10 cellular contexts compared by ENCODE assay signal in the genomic region with DNA sequence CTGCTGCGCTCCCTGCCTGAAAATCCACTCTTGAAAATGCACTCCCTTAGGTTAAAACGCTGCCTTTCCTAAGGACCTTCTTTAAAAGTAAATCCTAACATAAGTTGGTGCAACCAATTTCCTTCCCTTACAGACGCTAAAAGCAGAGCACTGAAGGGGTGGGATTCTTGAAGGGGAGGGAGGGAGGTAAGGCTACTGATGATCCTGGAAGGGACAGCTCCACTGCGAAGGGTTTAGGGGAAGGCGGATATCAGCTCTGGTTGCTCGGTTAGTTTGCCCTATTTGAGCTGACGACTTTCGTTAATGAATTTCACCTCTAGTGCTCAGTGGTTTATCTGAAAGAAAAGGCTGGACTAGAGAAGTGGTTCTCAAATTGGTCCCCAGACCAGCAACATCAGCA. TPM values are rescaled to one million over a fixed set of nuclear protein-coding genes. Genes with fewer than 3 reads are reported as not detected.
DNase-seq lines count a peak whose midpoint lies in the region; ATAC-seq and TF ChIP-seq lines count a peak whose summit lies in the region.
"Had no signal": no experiment of that assay in that cellular context is flagged by ENCODE, and none has a peak within 500 bp of the region (broad histone marks: within the 10 kb centered on the region; RNA-seq: fewer than 3 reads in every experiment).

No MANE protein-coding gene starts in this region.

- peaks cover 21% of the 10 kb centered on the region for H3K27me3 Mint-ChIP-seq in stimulated activated naive CD8-positive, alpha-beta T cell treated with anti-CD3 and anti-CD28 coated beads, Interleukin-15, amount 100 ng/mL, for 72 hours

- H3K27ac Mint-ChIP-seq in stimulated activated naive CD8-positive, alpha-beta T cell treated with anti-CD3 and anti-CD28 coated beads, Interleukin-15, amount 100 ng/mL, for 72 hours = no peak overlapping the region

- peaks cover 17% of the 10 kb centered on the region for H3K4me1 Mint-ChIP-seq in stimulated activated naive CD8-positive, alpha-beta T cell treated with anti-CD3 and anti-CD28 coated beads, Interleukin-15, amount 100 ng/mL, for 72 hours

- H3K9ac ChIP-seq in adipocyte (ENCODE audit: low read length) = peak overlapping the region; percentile 98

- no peaks in the 10 kb centered on the region for H3K9me3 ChIP-seq in adipocyte (ENCODE audit: control insufficient read depth, low read length)
- H3K9me3 ChIP-seq: SJSA1 had no signal

- H3K9me3 Mint-ChIP-seq in stimulated activated naive CD8-positive, alpha-beta T cell treated with anti-CD3 and anti-CD28 coated beads, Interleukin-15, amount 100 ng/mL, for 72 hours = peaks cover 4 to 12% of the 10 kb centered on the region in 2 donors

- peaks cover 50% of the 10 kb centered on the region for H3K4me1 ChIP-seq in adipocyte (ENCODE audit: control insufficient read depth, insufficient read depth, low read length)

- ATAC-seq in stimulated activated naive CD8-positive, alpha-beta T cell treated with anti-CD3 and anti-CD28 coated beads, Interleukin-15, amount 100 ng/mL, for 72 hours = no peak

- H3K4me3 ChIP-seq in adipocyte (ENCODE audit: low read length) (peak overlapping the region; percentile 93), kidney epithelial cell (ENCODE audit: low read depth, low read length) (peak overlapping the region; percentile 47)
- H3K4me3 ChIP-seq: SJSA1 had no signal

- H3K4me3 Mint-ChIP-seq in stimulated activated naive CD8-positive, alpha-beta T cell treated with anti-CD3 and anti-CD28 coated beads, Interleukin-15, amount 100 ng/mL, for 72 hours = peak overlapping the region; percentile 78 to 85

- no peaks in the 10 kb centered on the region for H3K36me3 ChIP-seq in adipocyte (ENCODE audit: control insufficient read depth, insufficient read depth, low read length, severe bottlenecking)
- H3K36me3 ChIP-seq in kidney epithelial cell (ENCODE audit: control insufficient read depth, insufficient read depth, low read length) = no peaks in the 10 kb centered on the region
- H3K36me3 ChIP-seq: SJSA1 had no signal

- peak; percentile 24 for DNase-seq in NOMO-1 treated with DMSO at 0.1 percent for 48 hours (lab: John Stamatoyannopoulos, UW; ENCODE audit: unreplicated experiment)
- DNase-seq in NOMO-1 treated with dmso at 0.1 percent for 144 hours (lab: John Stamatoyannopoulos, UW; ENCODE audit: unreplicated experiment) = no peak
- no peak for DNase-seq in adipocyte (ENCODE audit: low read depth)
- DNase-seq in kidney epithelial cell (ENCODE audit: low read depth) = no peak
- no peak for DNase-seq in stimulated activated naive CD8-positive, alpha-beta T cell treated with anti-CD3 and anti-CD28 coated beads, Interleukin-15, amount 100 ng/mL, for 72 hours
- DNase-seq in NCI-H526 treated with DMSO at 0.1 percent for 48 hours (lab: John Stamatoyannopoulos, UW) = no peak
- DNase-seq in DMS 273 (lab: John Stamatoyannopoulos, UW; ENCODE audit: unreplicated experiment) = no peak
- no peak for DNase-seq in 8988T

- TF ChIP-seq CTCF in kidney epithelial cell (IDR thresholded peaks at IDR 0.05; ENCODE audit: insufficient read depth, low read length, poor library complexity, severe bottlenecking) = no peak

- H3K27me3 ChIP-seq in adipocyte (replicated peaks; ENCODE audit: control insufficient read depth, insufficient read depth, low read length) (no peaks in the 10 kb centered on the region), kidney epithelial cell (ENCODE audit: control insufficient read depth, insufficient read depth, low read length) (no peaks in the 10 kb centered on the region)
- H3K27me3 ChIP-seq: SJSA1 had no signal

RNA-seq across cellular contexts. Expression of a gene that starts 49.7 kb away (rescaled TPM):
- 31.6 and 41.1 TPM in 2 replicates for total RNA-seq in kidney epithelial cell
- total RNA-seq: esophagus mucosa had no signal

RNA-seq across cellular contexts. Expression of a gene that starts 51.7 kb away (rescaled TPM):
- total RNA-seq in kidney epithelial cell = 0.08 TPM in 1 of 2 replicates, not detected in the other
